In the genomic region with DNA sequence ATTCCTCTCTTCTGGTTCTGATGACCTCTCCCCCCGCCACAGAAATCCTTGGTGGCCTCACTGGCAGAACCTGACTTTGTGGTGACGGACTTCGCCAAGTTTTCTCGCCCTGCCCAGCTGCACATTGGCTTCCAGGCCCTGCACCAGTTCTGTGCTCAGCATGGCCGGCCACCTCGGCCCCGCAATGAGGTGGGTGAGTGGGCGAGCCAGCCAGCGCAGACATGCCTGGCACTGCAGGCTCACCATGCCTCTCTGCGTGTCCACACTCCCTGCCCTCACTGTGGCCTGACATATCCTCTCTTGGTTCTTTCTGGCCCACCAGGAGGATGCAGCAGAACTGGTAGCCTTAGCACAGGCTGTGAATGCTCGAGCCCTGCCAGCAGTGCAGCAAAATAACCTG, we compare ENCODE assay signal across 2 cellular contexts.
TF ChIP-seq lines count a peak whose summit lies in the region.

No MANE protein-coding gene starts in this region.

TF ChIP-seq in IMR-90, 13 proteins besides CTCF, POLR2A, EP300 and RAD21:
- TF ChIP-seq SMC3 (IDR thresholded peaks at IDR 0.05; ENCODE audit: low read depth, low read length) (no peak), FOS (IDR thresholded peaks at IDR 0.05; ENCODE audit: low read depth, low read length) (no peak), MAFK (IDR thresholded peaks at IDR 0.05; ENCODE audit: low read depth, low read length) (no peak), MAZ (IDR thresholded peaks at IDR 0.05; ENCODE audit: borderline replicate concordance, low read depth, low read length) (no peak), RFX5 (IDR thresholded peaks at IDR 0.05; ENCODE audit: low read depth, low read length) (no peak)

TF ChIP-seq in SK-N-SH treated with all-trans-retinoic acid at 6 μM for 48 hours, 23 proteins besides CTCF, POLR2A, EP300 and RAD21:
- TF ChIP-seq ZNF8 (CRISPR knock-in tag; IDR thresholded peaks at IDR 0.05), result no peak
- no peak for TF ChIP-seq PPARA (CRISPR knock-in tag; IDR thresholded peaks at IDR 0.05; ENCODE audit: borderline replicate concordance)
- TF ChIP-seq CSDC2 (CRISPR knock-in tag; IDR thresholded peaks at IDR 0.05), result no peak
- TF ChIP-seq ZFP30 (CRISPR knock-in tag; IDR thresholded peaks at IDR 0.05), result no peak
- no peak for TF ChIP-seq GLIS3 (CRISPR knock-in tag; IDR thresholded peaks at IDR 0.05)
- TF ChIP-seq TCF4 (CRISPR knock-in tag; IDR thresholded peaks at IDR 0.05; ENCODE audit: borderline replicate concordance), result no peak
- no peak for TF ChIP-seq BACH2 (CRISPR knock-in tag; IDR thresholded peaks at IDR 0.05; ENCODE audit: borderline replicate concordance)
- no peak for TF ChIP-seq ZNF565 (CRISPR knock-in tag; conservative IDR thresholded peaks at IDR 0.05; ENCODE audit: low read depth)
- TF ChIP-seq RARB (CRISPR knock-in tag; IDR thresholded peaks at IDR 0.05), result no peak
- TF ChIP-seq, protein P1, sequence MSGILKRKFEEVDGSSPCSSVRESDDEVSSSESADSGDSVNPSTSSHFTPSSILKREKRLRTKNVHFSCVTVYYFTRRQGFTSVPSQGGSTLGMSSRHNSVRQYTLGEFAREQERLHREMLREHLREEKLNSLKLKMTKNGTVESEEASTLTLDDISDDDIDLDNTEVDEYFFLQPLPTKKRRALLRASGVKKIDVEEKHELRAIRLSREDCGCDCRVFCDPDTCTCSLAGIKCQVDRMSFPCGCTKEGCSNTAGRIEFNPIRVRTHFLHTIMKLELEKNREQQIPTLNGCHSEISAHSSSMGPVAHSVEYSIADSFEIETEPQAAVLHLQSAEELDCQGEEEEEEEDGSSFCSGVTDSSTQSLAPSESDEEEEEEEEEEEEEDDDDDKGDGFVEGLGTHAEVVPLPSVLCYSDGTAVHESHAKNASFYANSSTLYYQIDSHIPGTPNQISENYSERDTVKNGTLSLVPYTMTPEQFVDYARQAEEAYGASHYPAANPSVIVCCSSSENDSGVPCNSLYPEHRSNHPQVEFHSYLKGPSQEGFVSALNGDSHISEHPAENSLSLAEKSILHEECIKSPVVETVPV (CRISPR knock-in tag; IDR thresholded peaks at IDR 0.05), result no peak
- TF ChIP-seq ZNF70 (CRISPR knock-in tag; IDR thresholded peaks at IDR 0.05), result no peak
TF ChIP-seq in SK-N-SH treated with all-trans-retinoic acid at 6 μM for 48 hours: peak in this region for 0.
